Comparison of ENCODE assay signal across 1 cellular context in the genomic region with DNA sequence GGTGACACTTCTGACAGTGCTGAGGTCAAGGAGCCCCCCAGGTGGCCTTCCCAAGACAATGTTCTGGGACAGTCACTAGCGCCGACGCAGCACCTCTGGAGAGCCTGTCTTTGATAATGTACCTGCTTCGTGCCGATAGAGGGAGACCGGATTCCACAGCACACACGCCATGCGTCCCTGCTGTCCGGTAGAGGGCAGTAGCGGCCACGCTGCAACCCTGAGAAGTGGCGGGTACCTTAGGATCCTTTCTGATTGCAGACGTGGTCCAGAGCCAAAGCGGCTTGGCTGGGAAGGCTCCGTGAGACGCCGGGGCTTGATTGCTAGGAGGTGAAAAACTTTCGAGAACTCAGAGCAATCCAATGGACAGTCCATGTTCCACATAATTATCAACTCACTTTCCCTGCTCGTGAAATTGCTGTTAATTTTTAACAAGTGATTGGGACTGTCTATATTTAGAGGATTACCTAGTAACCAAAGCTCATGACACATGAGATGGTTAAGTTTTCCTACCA.
TF ChIP-seq lines count a peak whose summit lies in the region.

No MANE protein-coding gene starts in this region.

TF ChIP-seq in H1, 55 proteins besides CTCF, POLR2A, EP300 and RAD21 (continued from another document):
- TF ChIP-seq BRCA1 (IDR thresholded peaks at IDR 0.05; ENCODE audit: low read depth, low read length): peak; percentile 45; the same call in 1 of the 2 replicates
- no peak for TF ChIP-seq JUN (IDR thresholded peaks at IDR 0.05; ENCODE audit: low read depth, low read length)
- no peak for TF ChIP-seq MAFK (IDR thresholded peaks at IDR 0.05; ENCODE audit: low read depth, low read length)
- peak; percentile 77 for TF ChIP-seq YY1 (IDR thresholded peaks at IDR 0.05; ENCODE audit: low read depth, low read length)
- TF ChIP-seq EZH2 (IDR thresholded peaks at IDR 0.05; ENCODE audit: low read depth, low read length, severe bottlenecking): no peak
- no peak for TF ChIP-seq CHD1 (IDR thresholded peaks at IDR 0.05; ENCODE audit: low read depth, low read length)
- no peak for TF ChIP-seq FOSL1 (IDR thresholded peaks at IDR 0.05; ENCODE audit: insufficient read depth, low read depth, low read length)
- TF ChIP-seq CBX8 (IDR thresholded peaks at IDR 0.05; ENCODE audit: borderline replicate concordance, low read depth, low read length): no peak
- no peak for TF ChIP-seq TAF1 (IDR thresholded peaks at IDR 0.05; ENCODE audit: low read depth, low read length)
- peak; percentile 34 for TF ChIP-seq NANOG (IDR thresholded peaks at IDR 0.05; ENCODE audit: insufficient read depth, low read depth, low read length, poor library complexity, severe bottlenecking)
- TF ChIP-seq RFX5 (IDR thresholded peaks at IDR 0.05; ENCODE audit: borderline replicate concordance, low read depth, low read length): peak; percentile 68
- no peak for TF ChIP-seq CHD2 (IDR thresholded peaks at IDR 0.05; ENCODE audit: low read length)
- TF ChIP-seq CREB1 (IDR thresholded peaks at IDR 0.05): peak; percentile 85
- peak; percentile 89 for TF ChIP-seq TEAD4 (IDR thresholded peaks at IDR 0.05; ENCODE audit: low read depth, low read length)
- no peak for TF ChIP-seq CBX5 (IDR thresholded peaks at IDR 0.05; ENCODE audit: low read depth, low read length)
- TF ChIP-seq GABPA (IDR thresholded peaks at IDR 0.05; ENCODE audit: borderline replicate concordance, insufficient read depth, low read length): no peak; the same call in 1 of the 2 replicates
- no peak for TF ChIP-seq SUZ12 (IDR thresholded peaks at IDR 0.05; ENCODE audit: low read length)
- TF ChIP-seq, protein P1, sequence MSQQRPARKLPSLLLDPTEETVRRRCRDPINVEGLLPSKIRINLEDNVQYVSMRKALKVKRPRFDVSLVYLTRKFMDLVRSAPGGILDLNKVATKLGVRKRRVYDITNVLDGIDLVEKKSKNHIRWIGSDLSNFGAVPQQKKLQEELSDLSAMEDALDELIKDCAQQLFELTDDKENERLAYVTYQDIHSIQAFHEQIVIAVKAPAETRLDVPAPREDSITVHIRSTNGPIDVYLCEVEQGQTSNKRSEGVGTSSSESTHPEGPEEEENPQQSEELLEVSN (IDR thresholded peaks at IDR 0.05): peak; percentile 56
- TF ChIP-seq JUND (IDR thresholded peaks at IDR 0.05; ENCODE audit: low read length): peak; percentile 78
- TF ChIP-seq TAF7 (optimal IDR thresholded peaks at IDR 0.05; ENCODE audit: borderline replicate concordance, low read depth, low read length): peak; percentile 89
- TF ChIP-seq ASH2L (IDR thresholded peaks at IDR 0.05; ENCODE audit: low read length): peak; percentile 25
- TF ChIP-seq ZNF274 (IDR thresholded peaks at IDR 0.05; ENCODE audit: borderline replicate concordance, extremely low read depth, low read length): no peak
- no peak for TF ChIP-seq EGR1 (IDR thresholded peaks at IDR 0.05; ENCODE audit: borderline replicate concordance, low read depth, low read length)
- TF ChIP-seq SIX5 (IDR thresholded peaks at IDR 0.05; ENCODE audit: low read depth, low read length): no peak
- TF ChIP-seq PHF8 (conservative IDR thresholded peaks at IDR 0.05; ENCODE audit: low read depth, low read length): no peak
- peak; percentile 82 for TF ChIP-seq ATF3 (IDR thresholded peaks at IDR 0.05; ENCODE audit: insufficient read depth, low read depth, low read length)
- no peak for TF ChIP-seq SP2 (IDR thresholded peaks at IDR 0.05; ENCODE audit: low read length)
- no peak for TF ChIP-seq KDM4A (IDR thresholded peaks at IDR 0.05; ENCODE audit: low read depth, low read length, severe bottlenecking)
- TF ChIP-seq, protein P2, sequence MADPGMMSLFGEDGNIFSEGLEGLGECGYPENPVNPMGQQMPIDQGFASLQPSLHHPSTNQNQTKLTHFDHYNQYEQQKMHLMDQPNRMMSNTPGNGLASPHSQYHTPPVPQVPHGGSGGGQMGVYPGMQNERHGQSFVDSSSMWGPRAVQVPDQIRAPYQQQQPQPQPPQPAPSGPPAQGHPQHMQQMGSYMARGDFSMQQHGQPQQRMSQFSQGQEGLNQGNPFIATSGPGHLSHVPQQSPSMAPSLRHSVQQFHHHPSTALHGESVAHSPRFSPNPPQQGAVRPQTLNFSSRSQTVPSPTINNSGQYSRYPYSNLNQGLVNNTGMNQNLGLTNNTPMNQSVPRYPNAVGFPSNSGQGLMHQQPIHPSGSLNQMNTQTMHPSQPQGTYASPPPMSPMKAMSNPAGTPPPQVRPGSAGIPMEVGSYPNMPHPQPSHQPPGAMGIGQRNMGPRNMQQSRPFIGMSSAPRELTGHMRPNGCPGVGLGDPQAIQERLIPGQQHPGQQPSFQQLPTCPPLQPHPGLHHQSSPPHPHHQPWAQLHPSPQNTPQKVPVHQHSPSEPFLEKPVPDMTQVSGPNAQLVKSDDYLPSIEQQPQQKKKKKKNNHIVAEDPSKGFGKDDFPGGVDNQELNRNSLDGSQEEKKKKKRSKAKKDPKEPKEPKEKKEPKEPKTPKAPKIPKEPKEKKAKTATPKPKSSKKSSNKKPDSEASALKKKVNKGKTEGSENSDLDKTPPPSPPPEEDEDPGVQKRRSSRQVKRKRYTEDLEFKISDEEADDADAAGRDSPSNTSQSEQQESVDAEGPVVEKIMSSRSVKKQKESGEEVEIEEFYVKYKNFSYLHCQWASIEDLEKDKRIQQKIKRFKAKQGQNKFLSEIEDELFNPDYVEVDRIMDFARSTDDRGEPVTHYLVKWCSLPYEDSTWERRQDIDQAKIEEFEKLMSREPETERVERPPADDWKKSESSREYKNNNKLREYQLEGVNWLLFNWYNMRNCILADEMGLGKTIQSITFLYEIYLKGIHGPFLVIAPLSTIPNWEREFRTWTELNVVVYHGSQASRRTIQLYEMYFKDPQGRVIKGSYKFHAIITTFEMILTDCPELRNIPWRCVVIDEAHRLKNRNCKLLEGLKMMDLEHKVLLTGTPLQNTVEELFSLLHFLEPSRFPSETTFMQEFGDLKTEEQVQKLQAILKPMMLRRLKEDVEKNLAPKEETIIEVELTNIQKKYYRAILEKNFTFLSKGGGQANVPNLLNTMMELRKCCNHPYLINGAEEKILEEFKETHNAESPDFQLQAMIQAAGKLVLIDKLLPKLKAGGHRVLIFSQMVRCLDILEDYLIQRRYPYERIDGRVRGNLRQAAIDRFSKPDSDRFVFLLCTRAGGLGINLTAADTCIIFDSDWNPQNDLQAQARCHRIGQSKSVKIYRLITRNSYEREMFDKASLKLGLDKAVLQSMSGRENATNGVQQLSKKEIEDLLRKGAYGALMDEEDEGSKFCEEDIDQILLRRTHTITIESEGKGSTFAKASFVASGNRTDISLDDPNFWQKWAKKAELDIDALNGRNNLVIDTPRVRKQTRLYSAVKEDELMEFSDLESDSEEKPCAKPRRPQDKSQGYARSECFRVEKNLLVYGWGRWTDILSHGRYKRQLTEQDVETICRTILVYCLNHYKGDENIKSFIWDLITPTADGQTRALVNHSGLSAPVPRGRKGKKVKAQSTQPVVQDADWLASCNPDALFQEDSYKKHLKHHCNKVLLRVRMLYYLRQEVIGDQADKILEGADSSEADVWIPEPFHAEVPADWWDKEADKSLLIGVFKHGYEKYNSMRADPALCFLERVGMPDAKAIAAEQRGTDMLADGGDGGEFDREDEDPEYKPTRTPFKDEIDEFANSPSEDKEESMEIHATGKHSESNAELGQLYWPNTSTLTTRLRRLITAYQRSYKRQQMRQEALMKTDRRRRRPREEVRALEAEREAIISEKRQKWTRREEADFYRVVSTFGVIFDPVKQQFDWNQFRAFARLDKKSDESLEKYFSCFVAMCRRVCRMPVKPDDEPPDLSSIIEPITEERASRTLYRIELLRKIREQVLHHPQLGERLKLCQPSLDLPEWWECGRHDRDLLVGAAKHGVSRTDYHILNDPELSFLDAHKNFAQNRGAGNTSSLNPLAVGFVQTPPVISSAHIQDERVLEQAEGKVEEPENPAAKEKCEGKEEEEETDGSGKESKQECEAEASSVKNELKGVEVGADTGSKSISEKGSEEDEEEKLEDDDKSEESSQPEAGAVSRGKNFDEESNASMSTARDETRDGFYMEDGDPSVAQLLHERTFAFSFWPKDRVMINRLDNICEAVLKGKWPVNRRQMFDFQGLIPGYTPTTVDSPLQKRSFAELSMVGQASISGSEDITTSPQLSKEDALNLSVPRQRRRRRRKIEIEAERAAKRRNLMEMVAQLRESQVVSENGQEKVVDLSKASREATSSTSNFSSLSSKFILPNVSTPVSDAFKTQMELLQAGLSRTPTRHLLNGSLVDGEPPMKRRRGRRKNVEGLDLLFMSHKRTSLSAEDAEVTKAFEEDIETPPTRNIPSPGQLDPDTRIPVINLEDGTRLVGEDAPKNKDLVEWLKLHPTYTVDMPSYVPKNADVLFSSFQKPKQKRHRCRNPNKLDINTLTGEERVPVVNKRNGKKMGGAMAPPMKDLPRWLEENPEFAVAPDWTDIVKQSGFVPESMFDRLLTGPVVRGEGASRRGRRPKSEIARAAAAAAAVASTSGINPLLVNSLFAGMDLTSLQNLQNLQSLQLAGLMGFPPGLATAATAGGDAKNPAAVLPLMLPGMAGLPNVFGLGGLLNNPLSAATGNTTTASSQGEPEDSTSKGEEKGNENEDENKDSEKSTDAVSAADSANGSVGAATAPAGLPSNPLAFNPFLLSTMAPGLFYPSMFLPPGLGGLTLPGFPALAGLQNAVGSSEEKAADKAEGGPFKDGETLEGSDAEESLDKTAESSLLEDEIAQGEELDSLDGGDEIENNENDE (IDR thresholded peaks at IDR 0.05; ENCODE audit: insufficient replicate concordance, low read length): no peak
- TF ChIP-seq GTF2F1 (IDR thresholded peaks at IDR 0.05; ENCODE audit: borderline replicate concordance, low read depth, low read length): no peak
- TF ChIP-seq POU5F1 (IDR thresholded peaks at IDR 0.05; ENCODE audit: low read depth, low read length): no peak
- TF ChIP-seq CEBPB (IDR thresholded peaks at IDR 0.05; ENCODE audit: low read depth, low read length): peak; percentile 26; the same call in 1 of the 2 replicates
- TF ChIP-seq, protein P3, sequence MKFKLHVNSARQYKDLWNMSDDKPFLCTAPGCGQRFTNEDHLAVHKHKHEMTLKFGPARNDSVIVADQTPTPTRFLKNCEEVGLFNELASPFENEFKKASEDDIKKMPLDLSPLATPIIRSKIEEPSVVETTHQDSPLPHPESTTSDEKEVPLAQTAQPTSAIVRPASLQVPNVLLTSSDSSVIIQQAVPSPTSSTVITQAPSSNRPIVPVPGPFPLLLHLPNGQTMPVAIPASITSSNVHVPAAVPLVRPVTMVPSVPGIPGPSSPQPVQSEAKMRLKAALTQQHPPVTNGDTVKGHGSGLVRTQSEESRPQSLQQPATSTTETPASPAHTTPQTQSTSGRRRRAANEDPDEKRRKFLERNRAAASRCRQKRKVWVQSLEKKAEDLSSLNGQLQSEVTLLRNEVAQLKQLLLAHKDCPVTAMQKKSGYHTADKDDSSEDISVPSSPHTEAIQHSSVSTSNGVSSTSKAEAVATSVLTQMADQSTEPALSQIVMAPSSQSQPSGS (IDR thresholded peaks at IDR 0.05; ENCODE audit: low read length): no peak
- no peak for TF ChIP-seq SRF (IDR thresholded peaks at IDR 0.05; ENCODE audit: low read depth, low read length)
- no peak for TF ChIP-seq TCF12 (IDR thresholded peaks at IDR 0.05; ENCODE audit: low read depth, low read length)
- no peak for TF ChIP-seq BCL11A (IDR thresholded peaks at IDR 0.05; ENCODE audit: low read depth in 2 of 2, low read length in 2 of 2)
- TF ChIP-seq SP1 (IDR thresholded peaks at IDR 0.05; ENCODE audit: low read depth, low read length): peak; percentile 23; the same call in 1 of the 2 replicates
- 0 out of 2 replicates have a peak, but pooled peaks have one; percentile 11 for TF ChIP-seq BACH1 (IDR thresholded peaks at IDR 0.05; ENCODE audit: low read length)
- TF ChIP-seq MAX (IDR thresholded peaks at IDR 0.05): peak; percentile 93
- no peak; the same call in 1 of the 2 replicates for TF ChIP-seq POLR2AphosphoS5 (IDR thresholded peaks at IDR 0.05; ENCODE audit: low read depth, low read length)
TF ChIP-seq in H1: peak in this region for 18.
